Comparison of ENCODE assay signal across 8 cellular contexts in the genomic region with DNA sequence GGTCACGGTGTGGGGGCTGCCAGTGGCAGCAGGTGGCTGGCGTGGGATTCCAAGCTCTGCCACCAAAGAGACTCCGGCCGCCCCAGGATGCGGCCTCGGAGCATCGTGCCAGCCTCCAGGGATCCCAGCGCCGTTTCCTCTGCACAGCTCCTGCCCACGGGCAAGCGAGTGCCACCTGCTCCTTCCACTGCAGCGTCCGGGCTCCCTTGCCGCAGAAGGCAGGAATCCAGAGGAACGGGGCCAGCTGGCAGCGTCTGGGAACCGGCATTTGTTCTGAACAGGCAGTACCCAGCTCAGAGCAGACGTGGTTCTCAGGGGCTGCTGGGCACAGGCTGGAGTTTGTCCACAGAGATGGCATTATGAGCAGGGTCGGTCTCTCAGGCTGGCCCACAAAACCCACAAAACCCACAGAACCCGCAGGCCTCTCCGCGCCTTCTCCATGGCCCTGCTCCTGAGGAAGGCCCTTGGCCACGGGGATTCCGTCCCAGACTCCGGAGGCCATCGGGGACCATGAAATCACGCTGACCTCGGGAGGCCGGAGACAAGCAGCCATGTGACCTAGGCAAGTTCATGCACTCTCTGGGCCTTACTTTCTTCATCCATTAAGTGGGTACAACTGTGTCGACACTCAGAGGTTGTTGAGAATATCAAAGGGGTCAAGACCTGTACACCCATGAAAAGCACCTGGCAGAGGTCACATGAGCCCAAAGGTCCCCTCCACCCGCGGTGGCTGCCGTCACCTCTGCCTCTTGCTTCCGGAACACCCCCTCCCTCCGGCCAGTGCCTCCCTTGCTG. TPM values are rescaled to one million over a fixed set of nuclear protein-coding genes. Genes with fewer than 3 reads are reported as not detected.
DNase-seq lines count a peak whose midpoint lies in the region; ATAC-seq and TF ChIP-seq lines count a peak whose summit lies in the region.

No MANE protein-coding gene starts in this region.

- intact Hi-C loops in adrenal gland (cut with DNase I) = loop anchor here in 1 of 2 donors (2.0 kb wide), 2 partner anchors 63 to 211 kb away; no protein-coding TSS in a partner anchor

- no peaks in the 10 kb centered on the region for H3K9me3 Mint-ChIP-seq in IgD-negative memory B cell
- H3K9me3 Mint-ChIP-seq in activated T-cell treated with anti-CD3 and anti-CD28 coated beads, Interleukin-2, amount 50 U/mL, for 72 hours = no peaks in the 10 kb centered on the region

- H3K4me3 ChIP-seq in adrenal gland (peak overlapping the region in 1 of 4 donors; percentile 31), right atrium auricular region (no peak overlapping the region), skeletal muscle tissue (ENCODE audit: low read length in 3 of 3) (peak overlapping the region in 2 of 3 donors; percentile 42 to 52)

- H3K27me3 ChIP-seq in adrenal gland (no peaks in the 10 kb centered on the region), right atrium auricular region (no peaks in the 10 kb centered on the region), skeletal muscle tissue (ENCODE audit: control insufficient read depth in 3 of 3, insufficient read depth in 3 of 3, low read length in 3 of 3) (no peaks in the 10 kb centered on the region)

- H3K36me3 ChIP-seq in adrenal gland (replicated peaks in 1 of 2) (peaks cover 0 to 10% of the 10 kb centered on the region in 2 donors), right atrium auricular region (peaks cover 8% of the 10 kb centered on the region), skeletal muscle tissue (ENCODE audit: control insufficient read depth in 3 of 3, insufficient read depth in 3 of 3, low read length in 3 of 3) (peaks cover 3 to 7% (median 7%) of the 10 kb centered on the region in 3 donors)

- H3K36me3 Mint-ChIP-seq in IgD-negative memory B cell = no peaks in the 10 kb centered on the region
- peaks cover 0 to 8% of the 10 kb centered on the region in 2 donors for H3K36me3 Mint-ChIP-seq in activated T-cell treated with anti-CD3 and anti-CD28 coated beads, Interleukin-2, amount 50 U/mL, for 72 hours (ENCODE audit: insufficient read depth in 2 of 2)

- H3K4me1 ChIP-seq in adrenal gland (replicated peaks in 1 of 2) (peaks cover 9 to 22% of the 10 kb centered on the region in 2 donors), right atrium auricular region (peaks cover 0 to 38% of the 10 kb centered on the region in 2 donors), skeletal muscle tissue (ENCODE audit: control insufficient read depth in 3 of 3, insufficient read depth in 3 of 3, low read length in 3 of 3) (peaks cover 24 to 30% (median 25%) of the 10 kb centered on the region in 3 donors)

- ATAC-seq in activated T-cell treated with anti-CD3 and anti-CD28 coated beads, Interleukin-2, amount 50 U/mL, for 72 hours (replicated peaks in 1 of 2) = no peak
- ATAC-seq in GM18520 (IDR thresholded peaks at IDR 0.05; ENCODE audit: unreplicated experiment) = no peak
- no peak for ATAC-seq in GM21619 (IDR thresholded peaks at IDR 0.05; ENCODE audit: unreplicated experiment)

- peak overlapping the region in 2 of 4 donors; percentile 23 to 81 for H3K4me3 Mint-ChIP-seq in IgD-negative memory B cell
- peak overlapping the region in 1 of 2 donors; percentile 18 for H3K4me3 Mint-ChIP-seq in activated T-cell treated with anti-CD3 and anti-CD28 coated beads, Interleukin-2, amount 50 U/mL, for 72 hours

- no peaks in the 10 kb centered on the region for H3K27me3 Mint-ChIP-seq in IgD-negative memory B cell
- no peaks in the 10 kb centered on the region for H3K27me3 Mint-ChIP-seq in activated T-cell treated with anti-CD3 and anti-CD28 coated beads, Interleukin-2, amount 50 U/mL, for 72 hours (ENCODE audit: low read depth)

- H3K27ac ChIP-seq in adrenal gland (peak overlapping the region in 4 of 5 donors; percentile 61 to 92 (median 88)), right atrium auricular region (peak overlapping the region; percentile 80 to 90), skeletal muscle tissue (ENCODE audit: low read depth, low read length) (no peak overlapping the region)

- H3K9me3 ChIP-seq in adrenal gland (replicated peaks in 1 of 3) = no peaks in the 10 kb centered on the region
- H3K9me3 ChIP-seq in right atrium auricular region = no peaks in the 10 kb centered on the region
- H3K9me3 ChIP-seq in skeletal muscle tissue (ENCODE audit: control insufficient read depth in 3 of 3, low read length in 3 of 3) = no peaks in the 10 kb centered on the region

- peak overlapping the region; percentile 47 to 77 (median 73) for H3K27ac Mint-ChIP-seq in IgD-negative memory B cell
- H3K27ac Mint-ChIP-seq in activated T-cell treated with anti-CD3 and anti-CD28 coated beads, Interleukin-2, amount 50 U/mL, for 72 hours = no peak overlapping the region

- TF ChIP-seq POLR2A in adrenal gland (IDR thresholded peaks at IDR 0.05) = peak in 1 of 2 donors; percentile 50

- H3K4me1 Mint-ChIP-seq in IgD-negative memory B cell = peaks cover 5 to 12% (median 6%) of the 10 kb centered on the region in 3 donors
- peaks cover 34% of the 10 kb centered on the region for H3K4me1 Mint-ChIP-seq in activated T-cell treated with anti-CD3 and anti-CD28 coated beads, Interleukin-2, amount 50 U/mL, for 72 hours (ENCODE audit: low read depth)

- TF ChIP-seq CTCF in adrenal gland (IDR thresholded peaks at IDR 0.05) = no peak
- no peak for TF ChIP-seq CTCF in right atrium auricular region (IDR thresholded peaks at IDR 0.05)

- peak overlapping the region in 1 of 3 donors; percentile 70 for H3K9ac ChIP-seq in skeletal muscle tissue (ENCODE audit: low read depth in 1 of 3, low read length in 3 of 3)

- WGBS in adrenal gland, 4 donors = 56 to 73% (median 57%) methylated on average over 9 to 35 of the region's 35 CpGs

- peak; percentile 81 to 93 (median 88) for DNase-seq in adrenal gland
- DNase-seq in right atrium auricular region (ENCODE audit: low spot score) = peak; percentile 75
- DNase-seq in activated T-cell treated with anti-CD3 and anti-CD28 coated beads, Interleukin-2, amount 50 U/mL, for 72 hours = no peak
- no peak for DNase-seq in activated CD4-positive, alpha-beta T cell treated with anti-CD3 and anti-CD28 coated beads, Interleukin-2, amount 50 U/mL, for 1 hour

RNA-seq across cellular contexts. Expression of a gene that starts 17.8 kb away (rescaled TPM):
- polyA plus RNA-seq in IgD-negative memory B cell = 1.3 TPM
- total RNA-seq in adrenal gland = 10 to 100 TPM in 6 of 8 donors, 1 to 10 TPM in 2; 9.5 to 13.6 (median 12.3) TPM
- 1 to 10 TPM; 1.4 to 3.5 (median 2.7) TPM for polyA plus RNA-seq in adrenal gland
- 1 to 10 TPM; 6.7 to 7.8 TPM for total RNA-seq in right atrium auricular region
- 2.6 TPM for total RNA-seq in skeletal muscle tissue
- total RNA-seq in activated T-cell treated with anti-CD3 and anti-CD28 coated beads, Interleukin-2, amount 50 U/mL, for 72 hours = 10 to 100 TPM in 1 of 2 donors, 1 to 10 TPM in 1; 10.0 to 12.3 TPM

RNA-seq across cellular contexts. Expression of a gene that starts 34.6 kb away (rescaled TPM):
- 10,465 TPM for polyA plus RNA-seq in IgD-negative memory B cell
- 1,000 to 10,000 TPM; 1,803 to 3,893 (median 2,465) TPM for total RNA-seq in adrenal gland
- 1,000 to 10,000 TPM; 3,628 to 7,592 (median 4,346) TPM for polyA plus RNA-seq in adrenal gland
- 1,000 to 10,000 TPM in 1 of 2 donors, 100 to 1,000 TPM in 1; 979 to 1,431 TPM for total RNA-seq in right atrium auricular region
- total RNA-seq in skeletal muscle tissue = 779 TPM
- 1,000 to 10,000 TPM; 4,284 to 5,173 TPM for total RNA-seq in activated T-cell treated with anti-CD3 and anti-CD28 coated beads, Interleukin-2, amount 50 U/mL, for 72 hours

Comparison
In these comparisons a context has a peak if more than half of its experiments do, and no peak if none do; other contexts are left out.
1. DNase-seq: peak in adrenal gland (7 of 7) and right atrium auricular region (single experiment); none in activated T-cell treated with anti-CD3 and anti-CD28 coated beads, Interleukin-2, amount 50 U/mL, for 72 hours (0 of 2) and activated CD4-positive, alpha-beta T cell treated with anti-CD3 and anti-CD28 coated beads, Interleukin-2, amount 50 U/mL, for 1 hour (single experiment).
2. H3K4me3 ChIP-seq: peak in skeletal muscle tissue (2 of 3); none in right atrium auricular region (0 of 2).